ENCODE assay signal across 8 cellular contexts in the genomic region with DNA sequence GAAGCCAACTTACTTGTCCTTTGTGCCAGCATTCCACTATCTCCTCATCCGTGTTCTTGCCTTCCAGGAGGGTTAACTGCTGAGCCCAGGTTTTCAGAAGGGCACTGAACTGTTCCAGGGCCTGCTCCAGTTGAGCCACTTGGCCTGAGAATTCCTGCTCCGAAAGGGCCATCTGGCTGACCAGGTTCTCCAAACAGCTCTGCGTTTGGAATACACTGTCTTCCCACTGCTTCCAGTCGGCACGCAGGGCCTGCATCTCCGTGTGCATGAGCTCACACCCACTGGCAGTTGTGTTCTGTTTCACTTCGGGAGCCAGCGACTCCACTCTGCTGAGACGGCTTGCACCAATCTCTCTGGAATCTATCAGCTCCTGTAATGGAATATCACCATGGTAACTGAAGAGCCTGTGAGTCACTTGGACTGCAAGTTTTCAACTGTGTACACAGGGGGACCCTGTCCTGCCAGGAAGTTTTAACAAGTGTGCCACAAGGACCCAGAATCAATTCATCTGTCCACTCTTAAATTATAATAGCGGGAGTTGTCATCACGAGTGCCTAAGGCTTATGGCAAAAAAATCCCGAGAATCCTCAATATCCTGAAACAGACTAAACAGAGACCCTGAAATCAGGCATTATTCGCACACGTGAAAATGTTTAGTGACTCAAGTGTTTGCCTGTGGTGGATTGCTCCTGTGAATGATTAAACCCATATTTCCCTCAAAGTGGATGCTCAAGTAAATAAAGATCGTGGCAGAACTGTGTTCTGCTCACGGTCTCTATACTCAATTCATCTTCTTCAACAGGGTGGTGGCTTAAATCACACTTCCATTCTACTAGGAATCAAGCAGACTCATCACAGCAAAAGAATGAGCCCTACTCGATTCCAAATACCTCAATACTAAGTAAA.
DNase-seq lines count a peak whose midpoint lies in the region; ATAC-seq and TF ChIP-seq lines count a peak whose summit lies in the region.

No MANE protein-coding gene starts in this region.

- peak; percentile 63 to 71 for ATAC-seq in gastrocnemius medialis
- no peak for ATAC-seq in GM19023 (IDR thresholded peaks at IDR 0.05; ENCODE audit: unreplicated experiment)

- intact Hi-C loops in gastrocnemius medialis (cut with DNase I; ENCODE audit: low total_unique reads), result no loop called here

- H3K9me3 ChIP-seq in gastrocnemius medialis, result no peaks in the 10 kb centered on the region

- TF ChIP-seq CTCF in gastrocnemius medialis (IDR thresholded peaks at IDR 0.05 in 4 of 5, conservative IDR thresholded peaks at IDR 0.05 in 1 of 5), result no peak

- peak overlapping the region; percentile 45 to 56 (median 54) for H3K4me3 ChIP-seq in gastrocnemius medialis

- in situ Hi-C loops in gastrocnemius medialis (cut with MboI; ENCODE audit: low sequenced_read_pairs in 4 of 4), result no loop called here

- no peaks in the 10 kb centered on the region for H3K27me3 ChIP-seq in gastrocnemius medialis

- H3K4me1 ChIP-seq in gastrocnemius medialis, result peaks cover 19 to 28% of the 10 kb centered on the region in 2 donors

- DNase-seq in HPDE6-E6E7 (ENCODE audit: extremely low spot score) (peak; percentile 50), brain pericyte (ENCODE audit: low read depth, low spot score) (peak; percentile 77), iPS-NIHi7 (ENCODE audit: extremely low spot score) (peak; percentile 20), gastrocnemius medialis (peak; percentile 37 to 72), KG1 (lab: John Stamatoyannopoulos, UW) (no peak)
- no peak for DNase-seq in stimulated activated CD4-positive, alpha-beta T cell treated with anti-CD3 and anti-CD28 coated beads, Interleukin-12 subunit alpha, Interleukin-12 subunit beta, amount 100 ng/mL, for 4 hours
- DNase-seq in activated effector memory CD4-positive, alpha-beta T cell treated with anti-CD3 and anti-CD28 coated beads, Interleukin-2, amount 50 U/mL, for 16 hours, result no peak

- peaks cover 0 to 6% of the 10 kb centered on the region in 2 donors for H3K36me3 ChIP-seq in gastrocnemius medialis

- TF ChIP-seq POLR2A in gastrocnemius medialis (IDR thresholded peaks at IDR 0.05), result peak; percentile 8 to 19

- peak overlapping the region; percentile 77 to 89 (median 86) for H3K27ac ChIP-seq in gastrocnemius medialis

Comparison
In these comparisons a context has a peak if more than half of its experiments do, and no peak if none do; other contexts are left out.
1. DNase-seq: peak in HPDE6-E6E7 (single experiment), brain pericyte (single experiment), iPS-NIHi7 (single experiment) and gastrocnemius medialis (2 of 2); none in stimulated activated CD4-positive, alpha-beta T cell treated with anti-CD3 and anti-CD28 coated beads, Interleukin-12 subunit alpha, Interleukin-12 subunit beta, amount 100 ng/mL, for 4 hours (single experiment), activated effector memory CD4-positive, alpha-beta T cell treated with anti-CD3 and anti-CD28 coated beads, Interleukin-2, amount 50 U/mL, for 16 hours (single experiment) and KG1 (single experiment).